Comparison of ENCODE assay signal across 1 cellular context in genomic region chr20:62042025-62042820, GRCh38.
TF ChIP-seq lines count a peak whose summit lies in the region.

No MANE protein-coding gene starts in this region.

TF ChIP-seq in HepG2, 621 proteins besides CTCF, POLR2A, EP300 and RAD21:
- TF ChIP-seq ZNF430 (CRISPR knock-in tag; IDR thresholded peaks at IDR 0.05) (no peak), RFX1 (IDR thresholded peaks at IDR 0.05) (no peak), ZBTB38 (CRISPR knock-in tag; IDR thresholded peaks at IDR 0.05) (peak; percentile 60; the same call in 1 of the 2 replicates), HNRNPL (IDR thresholded peaks at IDR 0.05; ENCODE audit: low read depth, low read length) (no peak), NR2F6 (IDR thresholded peaks at IDR 0.05) (no peak), NR2F6 (CRISPR knock-in tag; IDR thresholded peaks at IDR 0.05) (no peak), ZNF639 (CRISPR knock-in tag; conservative IDR thresholded peaks at IDR 0.05) (no peak), ETV5 (CRISPR knock-in tag; IDR thresholded peaks at IDR 0.05; ENCODE audit: borderline replicate concordance) (no peak), ZNF670 (CRISPR knock-in tag; IDR thresholded peaks at IDR 0.05; ENCODE audit: borderline replicate concordance) (no peak), SALL1 (CRISPR knock-in tag; IDR thresholded peaks at IDR 0.05) (peak; percentile 13; the same call in 1 of the 2 replicates), IRF9 (CRISPR knock-in tag; IDR thresholded peaks at IDR 0.05; ENCODE audit: borderline replicate concordance) (no peak), KLF11 (CRISPR knock-in tag; IDR thresholded peaks at IDR 0.05) (no peak), ZNF280B (CRISPR knock-in tag; IDR thresholded peaks at IDR 0.05; ENCODE audit: borderline replicate concordance) (no peak), ZSCAN9 (CRISPR knock-in tag; IDR thresholded peaks at IDR 0.05; ENCODE audit: borderline replicate concordance) (no peak), MTA1 (CRISPR knock-in tag; IDR thresholded peaks at IDR 0.05; ENCODE audit: borderline replicate concordance) (peak; percentile 7; the same call in 1 of the 2 replicates), MAFK (conservative IDR thresholded peaks at IDR 0.05 in 1 of 2, IDR thresholded peaks at IDR 0.05 in 1 of 2; ENCODE audit: low read length in 2 of 2) (no peak), EED (CRISPR knock-in tag; IDR thresholded peaks at IDR 0.05) (no peak), NFYB (CRISPR knock-in tag; IDR thresholded peaks at IDR 0.05) (no peak), DMAP1 (CRISPR knock-in tag; IDR thresholded peaks at IDR 0.05) (0 out of 2 replicates have a peak, but pooled peaks have one; percentile 9), ZNF276 (CRISPR knock-in tag; IDR thresholded peaks at IDR 0.05; ENCODE audit: low read depth) (no peak), BORCS8-MEF2B (CRISPR knock-in tag; IDR thresholded peaks at IDR 0.05) (peak; percentile 43; the same call in 1 of the 2 replicates), ZIK1 (CRISPR knock-in tag; IDR thresholded peaks at IDR 0.05; ENCODE audit: borderline replicate concordance, low read depth) (no peak), POGZ (CRISPR knock-in tag; IDR thresholded peaks at IDR 0.05) (no peak), ZNF839 (CRISPR knock-in tag; IDR thresholded peaks at IDR 0.05; ENCODE audit: borderline replicate concordance) (0 out of 2 replicates have a peak, but pooled peaks have one; percentile 50), ZNF567 (CRISPR knock-in tag; IDR thresholded peaks at IDR 0.05; ENCODE audit: borderline replicate concordance) (no peak), SMYD3 (CRISPR knock-in tag; IDR thresholded peaks at IDR 0.05) (0 out of 2 replicates have a peak, but pooled peaks have one; percentile 47)
